In the genomic region with DNA sequence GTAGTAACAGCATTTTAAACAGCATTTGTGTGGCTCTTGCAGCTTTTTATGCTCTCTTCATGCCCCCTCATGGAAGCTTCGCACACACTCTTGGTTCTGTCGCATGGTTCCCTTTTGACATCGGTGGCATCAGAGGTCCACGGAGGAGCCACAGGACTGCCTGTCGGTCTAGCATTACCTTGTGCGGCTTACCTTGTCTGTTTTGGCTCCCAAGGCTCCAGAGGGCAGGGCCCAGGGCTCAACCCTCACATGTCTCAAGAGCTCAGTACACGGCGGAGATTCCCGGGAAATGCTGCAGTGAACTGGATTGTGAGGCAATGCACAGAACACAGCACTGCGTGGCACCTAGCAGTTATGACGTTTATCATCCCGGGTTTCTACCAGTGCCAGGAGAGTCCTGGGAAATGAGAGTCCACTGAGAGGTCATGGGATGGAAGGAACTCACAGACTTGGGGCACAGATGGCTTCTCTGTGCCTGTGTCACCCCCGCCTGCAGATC, we compare ENCODE assay signal across 18 cellular contexts.
DNase-seq lines count a peak whose midpoint lies in the region; ATAC-seq and TF ChIP-seq lines count a peak whose summit lies in the region.
"Had no signal": no experiment of that assay in that cellular context is flagged by ENCODE, and none has a peak within 500 bp of the region (broad histone marks: within the 10 kb centered on the region; RNA-seq: fewer than 3 reads in every experiment).

No MANE protein-coding gene starts in this region.

- H3K79me1 ChIP-seq in neuronal stem cell (ENCODE audit: low read depth, low read length), result no peaks in the 10 kb centered on the region

- no peak overlapping the region for H2BK120ac ChIP-seq in neuronal stem cell (ENCODE audit: low read depth, low read length)

- no peak for TF ChIP-seq EP300 in esophagus muscularis mucosa (IDR thresholded peaks at IDR 0.05)

- H3K4me2 ChIP-seq in neuronal stem cell (ENCODE audit: insufficient read depth, low read length, poor library complexity, severe bottlenecking), result no peak overlapping the region
- H3K4me2 ChIP-seq: BLaER1 treated with 17β-estradiol and CSF1 and Interleukin-3, amounts not matched to agents 10 nM and 100 nM had no signal

- H4K8ac ChIP-seq in neuronal stem cell (ENCODE audit: low read depth, low read length), result no peak overlapping the region

- DNase-seq in WERI-Rb-1, result no peak
- peak; percentile 87 for DNase-seq in esophagus muscularis mucosa (ENCODE audit: extremely low spot score)
- DNase-seq in neuronal stem cell (ENCODE audit: low spot score), result no peak
- no peak for DNase-seq in ACHN
- no peak for DNase-seq in NCI-H69 (lab: John Stamatoyannopoulos, UW)
- no peak for DNase-seq in middle frontal gyrus (ENCODE audit: extremely low spot score, low spot score)
- DNase-seq: 8988T; AML-193; Caco-2; Calu3; CD4-positive, alpha-beta T cell; CD8-positive, alpha-beta T cell; DMS79 treated with DMSO at 0.1 percent for 48 hours; GF-D8 had no signal

- no peak overlapping the region for H2AK5ac ChIP-seq in neuronal stem cell (ENCODE audit: low read depth, low read length)

- TF ChIP-seq CTCF in VCaP (conservative IDR thresholded peaks at IDR 0.05) (no peak), WERI-Rb-1 (IDR thresholded peaks at IDR 0.05; ENCODE audit: low read depth, low read length) (no peak), esophagus muscularis mucosa (IDR thresholded peaks at IDR 0.05) (no peak)

- WGBS in esophagus muscularis mucosa, result 87% methylated on average over 12 of the region's 13 CpGs
- no CpG with 5 or more reads among the region's 13 CpGs for WGBS in neuronal stem cell (ENCODE audit: extremely low coverage in 2 of 2, insufficient read length in 2 of 2, insufficient replicate concordance in 1 of 2), 2 donors

- H3K23ac ChIP-seq in neuronal stem cell (ENCODE audit: low read depth, low read length, poor library complexity), result no peak overlapping the region

- H3K4me3 ChIP-seq in WERI-Rb-1 (ENCODE audit: low read depth, low read length), result no peak overlapping the region
- no peak overlapping the region for H3K4me3 ChIP-seq in esophagus muscularis mucosa
- no peak overlapping the region for H3K4me3 ChIP-seq in neuronal stem cell (ENCODE audit: low read length in 2 of 2)
- H3K4me3 ChIP-seq: BLaER1 treated with 17β-estradiol and CSF1 and Interleukin-3, amounts not matched to agents 10 nM and 100 nM had no signal

- H3K4me1 ChIP-seq in esophagus muscularis mucosa (no peaks in the 10 kb centered on the region), neuronal stem cell (ENCODE audit: control insufficient read depth in 2 of 2, insufficient read depth in 1 of 2, low read depth in 1 of 2, low read length in 2 of 2) (peaks cover 0 to 5% of the 10 kb centered on the region in 2 donors)
- H3K4me1 ChIP-seq: BLaER1 treated with 17β-estradiol and CSF1 and Interleukin-3, amounts not matched to agents 10 nM and 100 nM; Caco-2 had no signal

- intact Hi-C loops in esophagus muscularis mucosa (cut with DNase I), result no loop called here

- in situ Hi-C loops in ACHN (cut with HindIII; ENCODE audit: low pct_ligation_motif_present, low pct_unique_long_range_greater_than_20kb, low sequenced_read_pairs), result no loop called here

- no peak for TF ChIP-seq POLR2A in esophagus muscularis mucosa (IDR thresholded peaks at IDR 0.05; ENCODE audit: low read depth)

- H3K27ac ChIP-seq in VCaP, result peak overlapping the region; percentile 79; the same call in 1 of the 2 replicates
- peak overlapping the region; percentile 96 for H3K27ac ChIP-seq in WERI-Rb-1
- H3K27ac ChIP-seq in esophagus muscularis mucosa (replicated peaks in 1 of 4), result no peak overlapping the region
- no peak overlapping the region for H3K27ac ChIP-seq in neuronal stem cell (replicated peaks; ENCODE audit: low read length)
- H3K27ac ChIP-seq: BLaER1 treated with 17β-estradiol and CSF1 and Interleukin-3, amounts not matched to agents 10 nM and 100 nM; C4-2B had no signal

- H2AFZ ChIP-seq in neuronal stem cell (ENCODE audit: low read length), result no peak overlapping the region

- H3K9me3 ChIP-seq in WERI-Rb-1 (ENCODE audit: severe bottlenecking), result no peaks in the 10 kb centered on the region
- no peaks in the 10 kb centered on the region for H3K9me3 ChIP-seq in esophagus muscularis mucosa
- H3K9me3 ChIP-seq in neuronal stem cell (replicated peaks in 1 of 2; ENCODE audit: control insufficient read depth in 2 of 2, insufficient read depth in 1 of 2, low read depth in 1 of 2, low read length in 2 of 2), result no peaks in the 10 kb centered on the region
- H3K9me3 ChIP-seq: BLaER1 treated with 17β-estradiol and CSF1 and Interleukin-3, amounts not matched to agents 10 nM and 100 nM; Caco-2 had no signal

- no peak overlapping the region for H3K14ac ChIP-seq in neuronal stem cell (ENCODE audit: low read length)

- H3K4ac ChIP-seq in neuronal stem cell (ENCODE audit: low read length), result no peak overlapping the region

- no peak overlapping the region for H3K9ac ChIP-seq in neuronal stem cell (ENCODE audit: low read depth, low read length, poor library complexity)
- H3K9ac ChIP-seq: BLaER1 treated with 17β-estradiol and CSF1 and Interleukin-3, amounts not matched to agents 10 nM and 100 nM had no signal

- no peak overlapping the region for H2BK12ac ChIP-seq in neuronal stem cell (ENCODE audit: low read length)

- H2BK15ac ChIP-seq in neuronal stem cell (ENCODE audit: low read length), result no peak overlapping the region

- no peak overlapping the region for H4K91ac ChIP-seq in neuronal stem cell (ENCODE audit: low read depth, low read length, poor library complexity)

- peak overlapping the region; percentile 21 for H3K18ac ChIP-seq in neuronal stem cell (ENCODE audit: low read length)

- H3K27me3 ChIP-seq in WERI-Rb-1 (ENCODE audit: insufficient read depth, low read depth, severe bottlenecking) (no peaks in the 10 kb centered on the region), esophagus muscularis mucosa (peaks cover 0 to 23% (median 0%) of the 10 kb centered on the region in 4 donors), neuronal stem cell (ENCODE audit: control insufficient read depth in 3 of 3, insufficient read depth in 3 of 3, low read depth in 1 of 3, low read length in 3 of 3) (no peaks in the 10 kb centered on the region)
- H3K27me3 ChIP-seq: BLaER1 treated with 17β-estradiol and CSF1 and Interleukin-3, amounts not matched to agents 10 nM and 100 nM had no signal

- no peaks in the 10 kb centered on the region for H3K36me3 ChIP-seq in WERI-Rb-1
- H3K36me3 ChIP-seq in esophagus muscularis mucosa, result no peaks in the 10 kb centered on the region
- H3K36me3 ChIP-seq in neuronal stem cell (replicated peaks in 1 of 2; ENCODE audit: control insufficient read depth in 2 of 2, insufficient read depth in 2 of 2, low read length in 2 of 2), result no peaks in the 10 kb centered on the region
- H3K36me3 ChIP-seq: BLaER1 treated with 17β-estradiol and CSF1 and Interleukin-3, amounts not matched to agents 10 nM and 100 nM had no signal

- no peak for ATAC-seq in HG02588 (IDR thresholded peaks at IDR 0.05; ENCODE audit: unreplicated experiment)
- ATAC-seq: CD8-positive, alpha-beta T cell had no signal

- no peak overlapping the region for H2BK5ac ChIP-seq in neuronal stem cell (ENCODE audit: low read length)

Comparison
In these comparisons a context has a peak if more than half of its experiments do, and no peak if none do; other contexts are left out.
1. H3K27ac ChIP-seq: peak in VCaP (single experiment) and WERI-Rb-1 (single experiment); none in esophagus muscularis mucosa (0 of 4) and neuronal stem cell (single experiment).